1 cellular context compared by ENCODE assay signal in the genomic region with DNA sequence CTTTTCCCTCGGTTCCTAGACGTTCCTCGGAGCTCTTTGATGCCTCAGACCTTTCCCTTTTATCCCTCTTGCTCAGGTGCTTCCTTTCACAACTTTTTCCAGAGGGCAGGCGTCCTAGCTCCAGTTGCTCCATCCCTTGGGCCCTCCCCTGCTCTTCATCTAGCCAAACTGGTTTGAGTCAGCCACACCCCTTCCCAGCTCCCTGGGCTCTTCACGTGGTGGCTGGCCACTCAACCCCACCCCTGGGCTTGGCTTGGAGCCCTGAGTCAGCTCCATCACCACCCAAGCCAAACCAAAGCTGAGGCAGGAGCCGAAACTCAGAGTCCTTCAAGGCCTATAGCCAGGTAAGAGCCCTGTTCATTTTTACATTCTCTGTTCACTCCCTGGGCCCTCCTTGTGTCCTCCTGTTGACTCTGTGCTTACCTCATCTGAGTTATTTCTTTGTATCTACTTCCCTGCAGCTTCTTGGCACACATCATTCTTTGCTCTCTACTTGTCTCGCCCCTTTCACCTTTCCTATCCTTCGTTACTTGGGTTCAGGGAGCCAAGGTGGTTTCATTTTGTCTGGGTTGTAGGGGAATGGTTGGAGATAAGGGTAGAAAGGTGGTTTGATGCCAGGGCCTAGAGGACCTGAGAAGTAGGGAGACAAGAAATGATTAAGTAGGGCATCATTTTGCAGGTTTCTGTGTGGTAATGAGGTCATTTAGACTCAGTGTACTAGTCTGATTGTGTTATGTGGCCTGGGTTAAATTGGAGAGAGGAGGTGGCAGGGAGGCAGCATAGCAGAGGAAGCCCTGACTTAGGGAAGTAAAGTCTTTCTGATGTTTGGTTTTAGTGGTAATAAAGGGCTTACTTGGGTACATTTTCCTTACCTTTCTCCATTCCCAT.
A peak's percentile ranks its signal among the peaks of the same experiment; 100 is the strongest.
TF ChIP-seq lines count a peak whose summit lies in the region.

No MANE protein-coding gene starts in this region.

TF ChIP-seq in HCT116, 20 proteins besides CTCF, POLR2A, EP300 and RAD21 (continued from another document):
- TF ChIP-seq, protein P1, sequence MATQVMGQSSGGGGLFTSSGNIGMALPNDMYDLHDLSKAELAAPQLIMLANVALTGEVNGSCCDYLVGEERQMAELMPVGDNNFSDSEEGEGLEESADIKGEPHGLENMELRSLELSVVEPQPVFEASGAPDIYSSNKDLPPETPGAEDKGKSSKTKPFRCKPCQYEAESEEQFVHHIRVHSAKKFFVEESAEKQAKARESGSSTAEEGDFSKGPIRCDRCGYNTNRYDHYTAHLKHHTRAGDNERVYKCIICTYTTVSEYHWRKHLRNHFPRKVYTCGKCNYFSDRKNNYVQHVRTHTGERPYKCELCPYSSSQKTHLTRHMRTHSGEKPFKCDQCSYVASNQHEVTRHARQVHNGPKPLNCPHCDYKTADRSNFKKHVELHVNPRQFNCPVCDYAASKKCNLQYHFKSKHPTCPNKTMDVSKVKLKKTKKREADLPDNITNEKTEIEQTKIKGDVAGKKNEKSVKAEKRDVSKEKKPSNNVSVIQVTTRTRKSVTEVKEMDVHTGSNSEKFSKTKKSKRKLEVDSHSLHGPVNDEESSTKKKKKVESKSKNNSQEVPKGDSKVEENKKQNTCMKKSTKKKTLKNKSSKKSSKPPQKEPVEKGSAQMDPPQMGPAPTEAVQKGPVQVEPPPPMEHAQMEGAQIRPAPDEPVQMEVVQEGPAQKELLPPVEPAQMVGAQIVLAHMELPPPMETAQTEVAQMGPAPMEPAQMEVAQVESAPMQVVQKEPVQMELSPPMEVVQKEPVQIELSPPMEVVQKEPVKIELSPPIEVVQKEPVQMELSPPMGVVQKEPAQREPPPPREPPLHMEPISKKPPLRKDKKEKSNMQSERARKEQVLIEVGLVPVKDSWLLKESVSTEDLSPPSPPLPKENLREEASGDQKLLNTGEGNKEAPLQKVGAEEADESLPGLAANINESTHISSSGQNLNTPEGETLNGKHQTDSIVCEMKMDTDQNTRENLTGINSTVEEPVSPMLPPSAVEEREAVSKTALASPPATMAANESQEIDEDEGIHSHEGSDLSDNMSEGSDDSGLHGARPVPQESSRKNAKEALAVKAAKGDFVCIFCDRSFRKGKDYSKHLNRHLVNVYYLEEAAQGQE (IDR thresholded peaks at IDR 0.05; ENCODE audit: low read depth): no peak
- no peak for TF ChIP-seq EZH2phosphoT487 (IDR thresholded peaks at IDR 0.05; ENCODE audit: borderline replicate concordance)
- no peak; the same call in 1 of the 2 replicates for TF ChIP-seq CEBPB (IDR thresholded peaks at IDR 0.05; ENCODE audit: low read depth)
- peak; percentile 71 for TF ChIP-seq SIN3A (IDR thresholded peaks at IDR 0.05; ENCODE audit: low read depth)
- TF ChIP-seq EZH2 (IDR thresholded peaks at IDR 0.05): no peak
